ENCODE assay signal across 21 cellular contexts in genomic region chr5:175710361-175710760, GRCh38. TPM values are rescaled to one million over a fixed set of nuclear protein-coding genes. Genes with fewer than 3 reads are reported as not detected.
DNase-seq lines count a peak whose midpoint lies in the region; ATAC-seq and TF ChIP-seq lines count a peak whose summit lies in the region.
"Had no signal": no experiment of that assay in that cellular context is flagged by ENCODE, and none has a peak within 500 bp of the region (broad histone marks: within the 10 kb centered on the region; RNA-seq: fewer than 3 reads in every experiment).

No MANE protein-coding gene starts in this region.

- TF ChIP-seq CTCF in neutrophil (IDR thresholded peaks at IDR 0.05) (no peak), endothelial cell (IDR thresholded peaks at IDR 0.05; ENCODE audit: unreplicated experiment) (no peak)

- peaks cover 50% of the 10 kb centered on the region for H3K36me3 ChIP-seq in neutrophil
- no peaks in the 10 kb centered on the region for H3K36me3 ChIP-seq in aorta (ENCODE audit: control insufficient read depth in 1 of 2, insufficient read depth in 2 of 2, low read length in 1 of 2)

- peaks cover 8% of the 10 kb centered on the region for H3K27me3 Mint-ChIP-seq in endothelial cell (ENCODE audit: unreplicated experiment)

- no peak overlapping the region for H3K4me3 ChIP-seq in neutrophil (ENCODE audit: low read depth in 1 of 2, low read length in 1 of 2)
- no peak overlapping the region for H3K4me3 ChIP-seq in aorta (ENCODE audit: low read length in 2 of 2)
- H3K4me3 ChIP-seq: GM23248 had no signal

- 6 to 11% methylated on average over 8 of the region's 8 CpGs for WGBS in aorta, 2 donors

- no peak overlapping the region for H3K4me3 Mint-ChIP-seq in endothelial cell (ENCODE audit: unreplicated experiment)
- H3K4me3 Mint-ChIP-seq: B cell; CD8-positive, alpha-beta memory T cell; IgD-negative memory B cell had no signal

- H3K4me1 ChIP-seq in neutrophil (ENCODE audit: control insufficient read depth in 1 of 2, insufficient read depth in 1 of 2, low read depth in 1 of 2, low read length in 1 of 2): peaks cover 17 to 24% of the 10 kb centered on the region in 2 experiments
- H3K4me1 ChIP-seq in aorta (ENCODE audit: control insufficient read depth in 1 of 2, insufficient read depth in 2 of 2, low read length in 2 of 2): no peaks in the 10 kb centered on the region

- no peak for ATAC-seq in Right ventricle myocardium superior (ENCODE audit: poor library complexity)
- no peak for ATAC-seq in aorta (ENCODE audit: low FRiP score)
- no peak for ATAC-seq in GM19328 (IDR thresholded peaks at IDR 0.05; ENCODE audit: unreplicated experiment)
- ATAC-seq: HCT116 had no signal

- intact Hi-C loops in cardiac septum (cut with DNase I) (loop anchor here (10.0 kb wide), 2 partner anchors 106 to 136 kb away; no protein-coding TSS in a partner anchor), Right ventricle myocardium superior (cut with DNase I) (no loop called here), aorta (cut with DNase I) (no loop called here)

- H3K27me3 ChIP-seq in neutrophil: no peaks in the 10 kb centered on the region
- H3K27me3 ChIP-seq in aorta (ENCODE audit: control insufficient read depth in 1 of 2, insufficient read depth in 2 of 2, low read length in 1 of 2): no peaks in the 10 kb centered on the region

- peaks cover 4% of the 10 kb centered on the region for H3K9me3 Mint-ChIP-seq in endothelial cell (ENCODE audit: unreplicated experiment)
- H3K9me3 Mint-ChIP-seq: CD8-positive, alpha-beta memory T cell had no signal

- no peaks in the 10 kb centered on the region for H3K9me3 ChIP-seq in neutrophil
- peaks cover 3% of the 10 kb centered on the region for H3K9me3 ChIP-seq in aorta (ENCODE audit: control insufficient read depth, low read length)

- DNase-seq in cardiac septum (ENCODE audit: low spot score) (peak; percentile 76), Right ventricle myocardium superior (no peak), aorta (peak; percentile 48 to 59), endothelial cell (ENCODE audit: low spot score) (no peak)
- DNase-seq: ACHN; CD8-positive, alpha-beta memory T cell; DND-41; GDM1; GM23248; NCI-H1417 treated with DMSO at 0.1 percent for 48 hours; NCI-H2029; NCI-H510A; NCI-H82 had no signal

- H3K4me1 Mint-ChIP-seq in endothelial cell (ENCODE audit: unreplicated experiment): no peaks in the 10 kb centered on the region
- H3K4me1 Mint-ChIP-seq: B cell; CD8-positive, alpha-beta memory T cell; IgD-negative memory B cell had no signal

- peaks cover 7% of the 10 kb centered on the region for H3K36me3 Mint-ChIP-seq in endothelial cell (ENCODE audit: low read depth, unreplicated experiment)
- H3K36me3 Mint-ChIP-seq: IgD-negative memory B cell had no signal

- H3K27ac Mint-ChIP-seq in endothelial cell (ENCODE audit: unreplicated experiment): no peak overlapping the region
- H3K27ac Mint-ChIP-seq: B cell had no signal

- H3K27ac ChIP-seq in angular gyrus (ENCODE audit: low read depth, low read length): peak overlapping the region; percentile 33
- H3K27ac ChIP-seq in neutrophil: peak overlapping the region; percentile 55
- H3K27ac ChIP-seq in aorta (ENCODE audit: low read depth in 1 of 2, low read length in 2 of 2): no peak overlapping the region
- H3K27ac ChIP-seq: GM23248 had no signal

RNA-seq across cellular contexts. Expression of gene HRH2, which starts 52.5 kb away (rescaled TPM):
- 60.1 TPM for total RNA-seq in cardiac septum
- total RNA-seq in Right ventricle myocardium superior: 41.2 TPM
- total RNA-seq in aorta: 10 to 100 TPM; 12.6 to 15.3 TPM
- polyA plus RNA-seq in aorta: 1 to 10 TPM; 1.1 to 2.3 TPM
- 0.41 TPM for total RNA-seq in endothelial cell (ENCODE audit: unreplicated experiment)
- total RNA-seq: B cell, GM23248, HT-29, LHCN-M2 had no signal
- polyA plus RNA-seq: GM23248 had no signal

Comparison
In these comparisons a context has a peak if more than half of its experiments do, and no peak if none do; other contexts are left out.
1. DNase-seq: peak in cardiac septum (single experiment) and aorta (2 of 2); none in Right ventricle myocardium superior (single experiment) and endothelial cell (single experiment).
2. H3K27ac ChIP-seq: peak in angular gyrus (single experiment) and neutrophil (single experiment); none in aorta (0 of 2).